1 cellular context compared by ENCODE assay signal in the genomic region with DNA sequence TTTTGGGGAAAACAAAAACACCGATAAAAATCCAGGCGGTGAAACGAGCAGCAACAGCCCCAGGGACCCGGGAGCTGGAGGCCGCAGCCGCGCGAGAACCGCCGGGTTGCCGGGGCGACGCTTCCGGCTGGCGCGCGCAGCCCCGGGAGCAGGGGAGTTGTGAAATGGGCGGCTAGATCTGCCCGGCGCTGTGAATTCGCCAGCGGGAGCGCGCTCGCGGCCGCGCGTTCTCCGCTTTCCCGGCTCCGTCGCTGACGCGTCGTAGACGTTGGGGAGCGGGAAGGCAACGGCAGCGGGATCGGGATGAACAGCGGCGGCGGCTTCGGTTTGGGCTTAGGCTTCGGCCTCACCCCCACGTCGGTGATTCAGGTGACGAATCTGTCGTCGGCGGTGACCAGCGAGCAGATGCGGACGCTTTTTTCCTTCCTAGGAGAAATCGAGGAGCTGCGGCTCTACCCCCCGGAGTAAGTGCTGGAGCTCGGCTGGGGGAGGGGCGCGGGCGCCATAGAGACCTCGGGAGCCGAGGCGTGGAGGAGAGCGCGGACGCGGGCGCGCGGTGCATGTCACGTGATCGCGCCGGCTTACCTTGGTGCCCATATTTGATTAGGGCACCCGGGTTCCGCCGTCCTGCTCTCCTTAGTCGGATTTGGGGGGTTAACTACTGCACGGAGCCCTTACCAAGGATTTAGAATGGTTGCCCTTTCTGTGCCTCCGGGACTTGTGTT.
A peak's percentile ranks its signal among the peaks of the same experiment; 100 is the strongest.
TF ChIP-seq lines count a peak whose summit lies in the region.

A gene with protein sequence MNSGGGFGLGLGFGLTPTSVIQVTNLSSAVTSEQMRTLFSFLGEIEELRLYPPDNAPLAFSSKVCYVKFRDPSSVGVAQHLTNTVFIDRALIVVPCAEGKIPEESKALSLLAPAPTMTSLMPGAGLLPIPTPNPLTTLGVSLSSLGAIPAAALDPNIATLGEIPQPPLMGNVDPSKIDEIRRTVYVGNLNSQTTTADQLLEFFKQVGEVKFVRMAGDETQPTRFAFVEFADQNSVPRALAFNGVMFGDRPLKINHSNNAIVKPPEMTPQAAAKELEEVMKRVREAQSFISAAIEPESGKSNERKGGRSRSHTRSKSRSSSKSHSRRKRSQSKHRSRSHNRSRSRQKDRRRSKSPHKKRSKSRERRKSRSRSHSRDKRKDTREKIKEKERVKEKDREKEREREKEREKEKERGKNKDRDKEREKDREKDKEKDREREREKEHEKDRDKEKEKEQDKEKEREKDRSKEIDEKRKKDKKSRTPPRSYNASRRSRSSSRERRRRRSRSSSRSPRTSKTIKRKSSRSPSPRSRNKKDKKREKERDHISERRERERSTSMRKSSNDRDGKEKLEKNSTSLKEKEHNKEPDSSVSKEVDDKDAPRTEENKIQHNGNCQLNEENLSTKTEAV (plus strand): TSS at position 227 of the 725 bp plus-strand sequence. CDS start 77 bp downstream, at position 304.

TF ChIP-seq in GM23338, 12 proteins besides CTCF, POLR2A, EP300 and RAD21 (continued from another document):
- TF ChIP-seq, protein P1, sequence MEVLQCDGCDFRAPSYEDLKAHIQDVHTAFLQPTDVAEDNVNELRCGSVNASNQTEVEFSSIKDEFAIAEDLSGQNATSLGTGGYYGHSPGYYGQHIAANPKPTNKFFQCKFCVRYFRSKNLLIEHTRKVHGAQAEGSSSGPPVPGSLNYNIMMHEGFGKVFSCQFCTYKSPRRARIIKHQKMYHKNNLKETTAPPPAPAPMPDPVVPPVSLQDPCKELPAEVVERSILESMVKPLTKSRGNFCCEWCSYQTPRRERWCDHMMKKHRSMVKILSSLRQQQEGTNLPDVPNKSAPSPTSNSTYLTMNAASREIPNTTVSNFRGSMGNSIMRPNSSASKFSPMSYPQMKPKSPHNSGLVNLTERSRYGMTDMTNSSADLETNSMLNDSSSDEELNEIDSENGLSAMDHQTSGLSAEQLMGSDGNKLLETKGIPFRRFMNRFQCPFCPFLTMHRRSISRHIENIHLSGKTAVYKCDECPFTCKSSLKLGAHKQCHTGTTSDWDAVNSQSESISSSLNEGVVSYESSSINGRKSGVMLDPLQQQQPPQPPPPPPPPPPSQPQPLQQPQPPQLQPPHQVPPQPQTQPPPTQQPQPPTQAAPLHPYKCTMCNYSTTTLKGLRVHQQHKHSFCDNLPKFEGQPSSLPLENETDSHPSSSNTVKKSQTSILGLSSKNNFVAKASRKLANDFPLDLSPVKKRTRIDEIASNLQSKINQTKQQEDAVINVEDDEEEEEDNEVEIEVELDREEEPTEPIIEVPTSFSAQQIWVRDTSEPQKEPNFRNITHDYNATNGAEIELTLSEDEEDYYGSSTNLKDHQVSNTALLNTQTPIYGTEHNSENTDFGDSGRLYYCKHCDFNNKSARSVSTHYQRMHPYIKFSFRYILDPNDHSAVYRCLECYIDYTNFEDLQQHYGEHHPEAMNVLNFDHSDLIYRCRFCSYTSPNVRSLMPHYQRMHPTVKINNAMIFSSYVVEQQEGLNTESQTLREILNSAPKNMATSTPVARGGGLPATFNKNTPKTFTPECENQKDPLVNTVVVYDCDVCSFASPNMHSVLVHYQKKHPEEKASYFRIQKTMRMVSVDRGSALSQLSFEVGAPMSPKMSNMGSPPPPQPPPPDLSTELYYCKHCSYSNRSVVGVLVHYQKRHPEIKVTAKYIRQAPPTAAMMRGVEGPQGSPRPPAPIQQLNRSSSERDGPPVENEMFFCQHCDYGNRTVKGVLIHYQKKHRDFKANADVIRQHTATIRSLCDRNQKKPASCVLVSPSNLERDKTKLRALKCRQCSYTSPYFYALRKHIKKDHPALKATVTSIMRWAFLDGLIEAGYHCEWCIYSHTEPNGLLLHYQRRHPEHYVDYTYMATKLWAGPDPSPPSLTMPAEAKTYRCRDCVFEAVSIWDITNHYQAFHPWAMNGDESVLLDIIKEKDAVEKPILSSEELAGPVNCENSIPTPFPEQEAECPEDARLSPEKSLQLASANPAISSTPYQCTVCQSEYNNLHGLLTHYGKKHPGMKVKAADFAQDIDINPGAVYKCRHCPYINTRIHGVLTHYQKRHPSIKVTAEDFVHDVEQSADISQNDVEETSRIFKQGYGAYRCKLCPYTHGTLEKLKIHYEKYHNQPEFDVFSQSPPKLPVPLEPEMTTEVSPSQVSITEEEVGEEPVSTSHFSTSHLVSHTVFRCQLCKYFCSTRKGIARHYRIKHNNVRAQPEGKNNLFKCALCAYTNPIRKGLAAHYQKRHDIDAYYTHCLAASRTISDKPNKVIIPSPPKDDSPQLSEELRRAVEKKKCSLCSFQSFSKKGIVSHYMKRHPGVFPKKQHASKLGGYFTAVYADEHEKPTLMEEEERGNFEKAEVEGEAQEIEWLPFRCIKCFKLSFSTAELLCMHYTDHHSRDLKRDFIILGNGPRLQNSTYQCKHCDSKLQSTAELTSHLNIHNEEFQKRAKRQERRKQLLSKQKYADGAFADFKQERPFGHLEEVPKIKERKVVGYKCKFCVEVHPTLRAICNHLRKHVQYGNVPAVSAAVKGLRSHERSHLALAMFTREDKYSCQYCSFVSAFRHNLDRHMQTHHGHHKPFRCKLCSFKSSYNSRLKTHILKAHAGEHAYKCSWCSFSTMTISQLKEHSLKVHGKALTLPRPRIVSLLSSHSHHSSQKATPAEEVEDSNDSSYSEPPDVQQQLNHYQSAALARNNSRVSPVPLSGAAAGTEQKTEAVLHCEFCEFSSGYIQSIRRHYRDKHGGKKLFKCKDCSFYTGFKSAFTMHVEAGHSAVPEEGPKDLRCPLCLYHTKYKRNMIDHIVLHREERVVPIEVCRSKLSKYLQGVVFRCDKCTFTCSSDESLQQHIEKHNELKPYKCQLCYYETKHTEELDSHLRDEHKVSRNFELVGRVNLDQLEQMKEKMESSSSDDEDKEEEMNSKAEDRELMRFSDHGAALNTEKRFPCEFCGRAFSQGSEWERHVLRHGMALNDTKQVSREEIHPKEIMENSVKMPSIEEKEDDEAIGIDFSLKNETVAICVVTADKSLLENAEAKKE (CRISPR knock-in tag; IDR thresholded peaks at IDR 0.05), result no peak
- peak; percentile 79 for TF ChIP-seq POLR2AphosphoS5 (IDR thresholded peaks at IDR 0.05; ENCODE audit: low read depth)
- no peak for TF ChIP-seq JUNB (IDR thresholded peaks at IDR 0.05; ENCODE audit: unreplicated experiment)
- TF ChIP-seq EZH2 (IDR thresholded peaks at IDR 0.05; ENCODE audit: low read depth, unreplicated experiment), result no peak
- TF ChIP-seq ZNF331 (CRISPR knock-in tag; IDR thresholded peaks at IDR 0.05; ENCODE audit: low read depth), result no peak
